ENCODE assay signal across 1 cellular context in the genomic region with DNA sequence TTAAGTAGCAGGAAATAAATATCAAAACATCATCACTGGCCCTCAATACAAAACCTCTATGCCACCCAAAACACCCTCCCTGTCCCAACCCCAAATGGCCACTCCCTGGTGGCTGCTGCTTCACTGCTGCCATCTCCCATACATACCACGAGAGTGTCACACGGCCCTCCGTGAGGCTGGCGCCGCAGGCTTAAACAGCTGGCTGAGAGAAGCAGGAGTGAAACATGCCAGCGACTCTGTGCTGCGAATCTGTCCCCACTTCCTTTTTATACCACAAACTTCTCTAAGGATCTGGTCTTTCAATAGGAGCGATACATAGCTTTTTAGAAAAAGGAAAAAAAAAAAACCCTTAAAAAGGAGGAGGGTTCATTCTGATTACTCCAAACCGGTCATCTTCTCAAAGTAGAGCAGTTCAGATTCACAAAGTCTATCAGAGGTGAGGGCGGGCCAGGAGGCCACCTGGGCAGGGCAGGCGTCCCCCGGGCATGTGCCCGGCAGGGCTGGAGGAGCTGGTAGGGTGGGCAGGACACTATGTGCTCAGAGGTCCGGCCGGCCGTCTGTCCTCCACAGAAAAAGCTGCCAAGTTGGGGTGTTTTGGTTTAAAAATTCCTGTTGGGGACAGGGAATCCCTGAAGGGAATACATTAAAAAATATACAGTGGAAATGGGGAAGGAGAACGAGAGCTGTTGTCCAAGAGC.
TF ChIP-seq lines count a peak whose summit lies in the region.

No MANE protein-coding gene starts in this region.

TF ChIP-seq in IMR-90, 13 proteins besides CTCF, POLR2A, EP300 and RAD21:
- TF ChIP-seq RFX5 (IDR thresholded peaks at IDR 0.05; ENCODE audit: low read depth, low read length) (no peak), BHLHE40 (IDR thresholded peaks at IDR 0.05; ENCODE audit: low read depth, low read length) (no peak), MAFK (IDR thresholded peaks at IDR 0.05; ENCODE audit: low read depth, low read length) (no peak), CEBPB (IDR thresholded peaks at IDR 0.05; ENCODE audit: low read depth, low read length) (no peak), NFE2L2 (IDR thresholded peaks at IDR 0.05; ENCODE audit: low read depth, low read length) (no peak)
- TF ChIP-seq, protein P1, sequence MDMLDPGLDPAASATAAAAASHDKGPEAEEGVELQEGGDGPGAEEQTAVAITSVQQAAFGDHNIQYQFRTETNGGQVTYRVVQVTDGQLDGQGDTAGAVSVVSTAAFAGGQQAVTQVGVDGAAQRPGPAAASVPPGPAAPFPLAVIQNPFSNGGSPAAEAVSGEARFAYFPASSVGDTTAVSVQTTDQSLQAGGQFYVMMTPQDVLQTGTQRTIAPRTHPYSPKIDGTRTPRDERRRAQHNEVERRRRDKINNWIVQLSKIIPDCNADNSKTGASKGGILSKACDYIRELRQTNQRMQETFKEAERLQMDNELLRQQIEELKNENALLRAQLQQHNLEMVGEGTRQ (IDR thresholded peaks at IDR 0.05; ENCODE audit: low read depth, low read length): no peak
